Comparison of ENCODE assay signal across 24 cellular contexts in the genomic region with DNA sequence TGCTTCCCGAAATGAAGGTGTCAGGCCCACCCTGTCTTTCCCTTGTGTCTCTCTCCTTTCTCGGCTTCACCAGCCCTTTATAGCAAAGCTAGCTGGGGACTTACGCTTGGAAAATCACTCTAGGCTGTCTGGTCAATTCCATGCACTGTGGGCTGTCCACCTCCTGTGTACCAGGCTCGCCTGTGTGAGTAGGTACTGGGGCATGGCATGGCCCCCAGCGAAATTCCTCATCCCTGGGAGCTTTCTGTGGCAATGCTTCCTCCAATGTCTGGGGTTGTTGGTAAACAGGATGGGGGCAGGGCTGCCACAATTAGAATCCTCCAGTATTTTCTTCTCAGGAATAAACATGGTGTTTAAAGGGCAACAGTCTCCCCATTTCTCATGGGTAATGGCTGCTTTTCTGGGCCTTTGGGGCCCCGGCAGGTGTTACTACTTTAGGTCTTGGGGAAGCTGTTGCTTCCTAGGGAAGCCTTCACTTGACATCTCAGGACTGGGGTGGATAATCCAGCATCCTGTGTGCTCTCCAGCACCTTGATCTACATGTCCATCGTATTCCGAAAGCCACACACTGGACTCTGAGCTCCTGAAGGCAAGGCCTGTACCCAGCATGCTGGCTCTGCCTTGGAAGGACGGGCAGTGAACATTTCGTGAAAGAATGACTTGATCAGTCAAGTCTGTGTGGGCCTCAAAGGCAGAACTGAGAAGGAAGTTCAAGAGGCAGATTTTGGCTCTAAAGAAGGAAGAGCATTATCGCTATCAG. TPM values are rescaled to one million over a fixed set of nuclear protein-coding genes. Genes with fewer than 3 reads are reported as not detected.
A peak's percentile ranks its signal among the peaks of the same experiment; 100 is the strongest.
DNase-seq lines count a peak whose midpoint lies in the region; ATAC-seq and TF ChIP-seq lines count a peak whose summit lies in the region.
"Had no signal": no experiment of that assay in that cellular context is flagged by ENCODE, and none has a peak within 500 bp of the region (broad histone marks: within the 10 kb centered on the region; RNA-seq: fewer than 3 reads in every experiment).

No MANE protein-coding gene starts in this region.

- 87% methylated on average over 11 of the region's 11 CpGs for WGBS in prostate gland
- WGBS in gastroesophageal sphincter (ENCODE audit: low coverage in 1 of 2), 2 donors, result 95 to 100% methylated on average over 3 to 9 of the region's 11 CpGs

- no peak overlapping the region for H3K27ac ChIP-seq in right atrium auricular region
- peak overlapping the region; percentile 65 to 76 for H3K27ac ChIP-seq in prostate gland
- H3K27ac ChIP-seq in gastroesophageal sphincter, result no peak overlapping the region
- H3K27ac ChIP-seq: A549, body of pancreas had no signal

- H3K4me3 ChIP-seq in right atrium auricular region, result no peak overlapping the region
- no peak overlapping the region for H3K4me3 ChIP-seq in prostate gland
- no peak overlapping the region for H3K4me3 ChIP-seq in gastroesophageal sphincter
- H3K4me3 ChIP-seq: A549, body of pancreas had no signal

- peak; percentile 47 for DNase-seq in right atrium auricular region (ENCODE audit: low spot score)
- DNase-seq in Right ventricle myocardium inferior (ENCODE audit: missing footprints), result no peak
- DNase-seq in epidermal melanocyte (ENCODE audit: insufficient read length, low spot score), result peak; percentile 11
- no peak for DNase-seq in prostate gland (ENCODE audit: low spot score)
- peak; percentile 35 for DNase-seq in ureter (ENCODE audit: low spot score)
- DNase-seq in activated CD4-positive, alpha-beta T cell treated with anti-CD3 and anti-CD28 coated beads for 48 hours, result no peak
- DNase-seq in T-helper 2 cell treated with Interferon-gamma antibody and Interleukin-4, amounts not matched to agents 5 μg/mL and 100 μg/mL, for 36 hours (ENCODE audit: low spot score), result no peak
- DNase-seq: activated CD4-positive, alpha-beta T cell treated with anti-CD3 and anti-CD28 coated beads, Interleukin-2, amount 10 ng/mL, durations not matched to agents 7 days and 5 days; activated naive CD4-positive, alpha-beta T cell treated with Interleukin-2 at 50 U/mL for 16 hours; cortex of kidney; foreskin melanocyte; H7; NCI-H1048; NCI-H187 treated with DMSO at 0.1 percent for 48 hours; NCI-H526; NK-92 treated with Interleukin-12 subunit alpha and Interleukin-12 subunit beta, amount 100 ng/mL, for 24 hours; occipital lobe; PC-3; SHP77 had no signal

- no peaks in the 10 kb centered on the region for H3K36me3 Mint-ChIP-seq in T-helper 2 cell treated with Interferon-gamma antibody and Interleukin-4, amounts not matched to agents 5 μg/mL and 100 μg/mL, for 36 hours (ENCODE audit: low read depth)

- peaks cover 0 to 7% of the 10 kb centered on the region in 2 donors for H3K4me1 ChIP-seq in right atrium auricular region
- H3K4me1 ChIP-seq in prostate gland (replicated peaks), result peaks cover 43% of the 10 kb centered on the region
- peaks cover 0 to 7% (median 4%) of the 10 kb centered on the region in 3 donors for H3K4me1 ChIP-seq in gastroesophageal sphincter
- H3K4me1 ChIP-seq: A549 had no signal

- no peak for TF ChIP-seq EP300 in gastroesophageal sphincter (IDR thresholded peaks at IDR 0.05)

- no peak for ATAC-seq in Right ventricle myocardium inferior
- ATAC-seq in gastroesophageal sphincter, result no peak
- ATAC-seq: body of pancreas, PC-3 had no signal

- TF ChIP-seq CTCF in right atrium auricular region (IDR thresholded peaks at IDR 0.05) (no peak), prostate gland (IDR thresholded peaks at IDR 0.05) (no peak), gastroesophageal sphincter (IDR thresholded peaks at IDR 0.05) (no peak)

- H3K27ac Mint-ChIP-seq in T-helper 2 cell treated with Interferon-gamma antibody and Interleukin-4, amounts not matched to agents 5 μg/mL and 100 μg/mL, for 36 hours, result no peak overlapping the region
- H3K27ac Mint-ChIP-seq: activated CD4-positive, alpha-beta T cell treated with anti-CD3 and anti-CD28 coated beads, Interleukin-2, amount 10 ng/mL, durations not matched to agents 7 days and 5 days; B cell; IgD-negative memory B cell had no signal

- H3K36me3 ChIP-seq in right atrium auricular region (no peaks in the 10 kb centered on the region), prostate gland (no peaks in the 10 kb centered on the region), gastroesophageal sphincter (no peaks in the 10 kb centered on the region)

- no peak overlapping the region for H3K4me3 Mint-ChIP-seq in T-helper 2 cell treated with Interferon-gamma antibody and Interleukin-4, amounts not matched to agents 5 μg/mL and 100 μg/mL, for 36 hours
- H3K4me3 Mint-ChIP-seq: activated CD4-positive, alpha-beta T cell treated with anti-CD3 and anti-CD28 coated beads, Interleukin-2, amount 10 ng/mL, durations not matched to agents 7 days and 5 days; B cell; IgD-negative memory B cell had no signal

- H3K27me3 ChIP-seq in right atrium auricular region, result no peaks in the 10 kb centered on the region
- H3K27me3 ChIP-seq in prostate gland (replicated peaks; ENCODE audit: insufficient read depth), result no peaks in the 10 kb centered on the region
- H3K27me3 ChIP-seq in gastroesophageal sphincter, result no peaks in the 10 kb centered on the region
- H3K27me3 ChIP-seq: body of pancreas had no signal

- TF ChIP-seq POLR2A in prostate gland (IDR thresholded peaks at IDR 0.05) (no peak), gastroesophageal sphincter (IDR thresholded peaks at IDR 0.05) (no peak)

- no peaks in the 10 kb centered on the region for H3K9me3 Mint-ChIP-seq in T-helper 2 cell treated with Interferon-gamma antibody and Interleukin-4, amounts not matched to agents 5 μg/mL and 100 μg/mL, for 36 hours
- H3K9me3 Mint-ChIP-seq: activated CD4-positive, alpha-beta T cell treated with anti-CD3 and anti-CD28 coated beads, Interleukin-2, amount 10 ng/mL, durations not matched to agents 7 days and 5 days; IgD-negative memory B cell had no signal

- no peaks in the 10 kb centered on the region for H3K4me1 Mint-ChIP-seq in T-helper 2 cell treated with Interferon-gamma antibody and Interleukin-4, amounts not matched to agents 5 μg/mL and 100 μg/mL, for 36 hours (ENCODE audit: low read depth)
- H3K4me1 Mint-ChIP-seq: activated CD4-positive, alpha-beta T cell treated with anti-CD3 and anti-CD28 coated beads, Interleukin-2, amount 10 ng/mL, durations not matched to agents 7 days and 5 days; B cell; IgD-negative memory B cell had no signal

- H3K27me3 Mint-ChIP-seq in T-helper 2 cell treated with Interferon-gamma antibody and Interleukin-4, amounts not matched to agents 5 μg/mL and 100 μg/mL, for 36 hours (ENCODE audit: low read depth), result peaks cover 4% of the 10 kb centered on the region
- H3K27me3 Mint-ChIP-seq: B cell, IgD-negative memory B cell had no signal

- H3K9me3 ChIP-seq in right atrium auricular region (no peaks in the 10 kb centered on the region), prostate gland (no peaks in the 10 kb centered on the region), gastroesophageal sphincter (no peaks in the 10 kb centered on the region)
- H3K9me3 ChIP-seq: A549, body of pancreas had no signal

- intact Hi-C loops in Right ventricle myocardium inferior (cut with DNase I), result no loop called here
- intact Hi-C loops in prostate gland (cut with DNase I), result no loop called here

RNA-seq across cellular contexts. Expression of a gene that starts 21.1 kb away (rescaled TPM):
- total RNA-seq in right atrium auricular region (100 to 1,000 TPM; 471 to 664 TPM), Right ventricle myocardium inferior (208 TPM), prostate gland (100 to 1,000 TPM; 391 to 554 TPM), ureter (304 TPM), gastroesophageal sphincter (1,000 to 10,000 TPM; 1,174 to 1,482 (median 1,322) TPM)

Comparison
In these comparisons a context has a peak if more than half of its experiments do, and no peak if none do; other contexts are left out.
1. DNase-seq: peak in right atrium auricular region (single experiment), epidermal melanocyte (single experiment) and ureter (single experiment); none in Right ventricle myocardium inferior (single experiment), prostate gland (single experiment), activated CD4-positive, alpha-beta T cell treated with anti-CD3 and anti-CD28 coated beads for 48 hours (single experiment) and T-helper 2 cell treated with Interferon-gamma antibody and Interleukin-4, amounts not matched to agents 5 μg/mL and 100 μg/mL, for 36 hours (single experiment).
2. H3K27ac ChIP-seq: peak in prostate gland (2 of 2); none in right atrium auricular region (0 of 2) and gastroesophageal sphincter (0 of 4).